Comparison of ENCODE assay signal across 10 cellular contexts in the genomic region with DNA sequence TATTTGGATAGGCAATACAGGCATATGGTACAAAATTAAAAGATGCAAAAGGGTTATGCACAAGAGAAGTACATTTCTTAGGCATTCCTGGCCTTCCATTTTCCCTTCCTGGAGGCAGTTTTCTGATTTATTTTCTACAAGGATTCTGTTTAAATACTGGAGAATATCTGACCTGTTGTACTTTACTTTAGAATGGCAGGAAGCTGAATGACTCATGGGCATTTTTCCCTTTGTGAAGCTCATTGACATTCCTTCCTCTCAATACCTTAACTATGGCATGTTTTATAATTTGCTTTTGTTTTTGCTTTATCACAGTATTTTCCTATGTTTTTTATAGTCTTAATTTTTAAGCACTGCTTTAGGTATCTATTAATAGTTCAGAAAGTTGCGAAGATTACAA.
A peak's percentile ranks its signal among the peaks of the same experiment; 100 is the strongest.
DNase-seq lines count a peak whose midpoint lies in the region; ATAC-seq and TF ChIP-seq lines count a peak whose summit lies in the region.
"Had no signal": no experiment of that assay in that cellular context is flagged by ENCODE, and none has a peak within 500 bp of the region (broad histone marks: within the 10 kb centered on the region; RNA-seq: fewer than 3 reads in every experiment).

No MANE protein-coding gene starts in this region.

- peak overlapping the region; percentile 43; the same call in 1 of the 2 replicates for H3K27ac ChIP-seq in HCT116 (ENCODE audit: low read depth, low read length)
- H3K27ac ChIP-seq: transverse colon had no signal

- intact Hi-C loops in HCT116 (cut with micrococcal nuclease): loop anchor here (10.0 kb wide), 1 partner anchor 130 kb away; no protein-coding TSS in a partner anchor

- no peaks in the 10 kb centered on the region for H3K9me2 ChIP-seq in HCT116 (ENCODE audit: insufficient read depth)

- POLR2A ChIA-PET in HCT116 (lab: Charles Lee): interaction anchor here (0.7 kb wide), 2 partner anchors 14 to 80 kb away, joined by 3 to 5 read pairs; no protein-coding TSS in a partner anchor

- H3K4me2 ChIP-seq in HCT116 (ENCODE audit: low read length): peak overlapping the region; percentile 69
- peak overlapping the region; percentile 35 for H3K4me2 ChIP-seq in skeletal muscle satellite cell (ENCODE audit: low read length)

- H2AFZ ChIP-seq in HCT116 (ENCODE audit: low read depth, low read length, poor library complexity, severe bottlenecking): no peak overlapping the region

- H3K4me1 ChIP-seq in HCT116 (ENCODE audit: control insufficient read depth in 1 of 2, insufficient read depth in 2 of 2, low read length in 2 of 2) (peaks cover 17 to 32% of the 10 kb centered on the region in 2 experiments), skeletal muscle satellite cell (ENCODE audit: control insufficient read depth, insufficient read depth, low read length) (peaks cover 33% of the 10 kb centered on the region)

- RAD21 ChIA-PET in HCT116 (lab: Charles Lee; ENCODE audit: low non-redundant PET in 1 of 2, low total read pairs in 2 of 2, uncharacterized antibody in 2 of 2, unreplicated experiment in 2 of 2): interaction anchor here in 1 of 2 experiments (0.6 kb wide), 1 partner anchor 13 kb away, joined by 3 read pairs; no protein-coding TSS in a partner anchor

- BruUV-seq in HCT116 (replicated peaks; lab: Mats Ljungman, UMichigan): no TSS peak

- H3K9me3 ChIP-seq in HCT116 (ENCODE audit: control insufficient read depth in 1 of 2, insufficient read depth in 1 of 2, low read depth in 1 of 2, low read length in 2 of 2): peaks cover 5% of the 10 kb centered on the region in 2 experiments; a peak in 2 of 4 replicates
- H3K9me3 ChIP-seq in skeletal muscle satellite cell (replicated peaks; ENCODE audit: low read length): no peaks in the 10 kb centered on the region
- H3K9me3 ChIP-seq: transverse colon had no signal

- H3K9ac ChIP-seq in HCT116 (ENCODE audit: low read length) (peak overlapping the region; percentile 26; the same call in 1 of the 2 replicates), skeletal muscle satellite cell (ENCODE audit: low read depth, low read length) (no peak overlapping the region)

- no peak for DNase-seq in HCT116 (ENCODE audit: low read depth, low spot score)
- peak; percentile 50 for DNase-seq in SW480 (ENCODE audit: low spot score)
- peak; percentile 26 for DNase-seq in hepatic stellate cell (ENCODE audit: low spot score)
- no peak for DNase-seq in DMS114 treated with DMSO at 0.1 percent for 48 hours (lab: John Stamatoyannopoulos, UW; ENCODE audit: unreplicated experiment)
- no peak for DNase-seq in stimulated activated CD4-positive, alpha-beta T cell treated with anti-CD3 and anti-CD28 coated beads, Interleukin-15, amount 100 ng/mL, for 24 hours
- DNase-seq: DMS153, NCI-H2107, transverse colon had no signal

- TF ChIP-seq RAD21 in HCT116 (IDR thresholded peaks at IDR 0.05; ENCODE audit: low read depth): no peak

- peak overlapping the region in 1 of 2 experiments; percentile 38; a peak in 2 of 4 replicates for H3K4me3 ChIP-seq in HCT116 (replicated peaks in 1 of 2; ENCODE audit: low read depth in 1 of 2, low read length in 2 of 2)
- no peak overlapping the region for H3K4me3 ChIP-seq in skeletal muscle satellite cell (ENCODE audit: low read length)
- H3K4me3 ChIP-seq: transverse colon had no signal

- no peak for TF ChIP-seq POLR2A in HCT116 (IDR thresholded peaks at IDR 0.05; ENCODE audit: borderline replicate concordance, extremely low read depth, insufficient read depth, insufficient read length)

- peaks cover 13% of the 10 kb centered on the region; the same call in 1 of the 2 replicates for H4K20me1 ChIP-seq in HCT116 (ENCODE audit: insufficient read depth)

- peaks cover 95% of the 10 kb centered on the region for H3K79me2 ChIP-seq in HCT116 (ENCODE audit: insufficient read depth, low read length)

- H3K27me3 ChIP-seq in HCT116 (ENCODE audit: insufficient read depth, low read length) (no peaks in the 10 kb centered on the region), skeletal muscle satellite cell (ENCODE audit: control insufficient read depth, insufficient read depth, low read length) (no peaks in the 10 kb centered on the region)
- H3K27me3 ChIP-seq: transverse colon had no signal

- CTCF ChIA-PET in HCT116 (lab: Charles Lee): interaction anchor here (0.7 kb wide), 1 partner anchor 131 kb away, joined by 4 read pairs; no protein-coding TSS in a partner anchor

- H3K36me3 ChIP-seq in HCT116 (ENCODE audit: control insufficient read depth in 1 of 2, insufficient read depth in 2 of 2, low read length in 2 of 2) (no peaks in the 10 kb centered on the region), skeletal muscle satellite cell (ENCODE audit: insufficient read depth, low read length) (no peaks in the 10 kb centered on the region)
- H3K36me3 ChIP-seq: transverse colon had no signal

- no peak for TF ChIP-seq CTCF in HCT116 (IDR thresholded peaks at IDR 0.05 in 2 of 3, conservative IDR thresholded peaks at IDR 0.05 in 1 of 3; ENCODE audit: borderline replicate concordance in 1 of 3, insufficient read depth in 1 of 3, low read depth in 2 of 3, low read length in 2 of 3)

- ATAC-seq in HCT116 (peak; percentile 66), GM19324 (IDR thresholded peaks at IDR 0.05; ENCODE audit: low FRiP score, unreplicated experiment) (no peak)

TF ChIP-seq in HCT116, 20 proteins besides CTCF, POLR2A, EP300 and RAD21:
- TF ChIP-seq JUND (IDR thresholded peaks at IDR 0.05) (peak; percentile 31; the same call in 1 of the 2 replicates), FOSL1 (IDR thresholded peaks at IDR 0.05; ENCODE audit: low read depth) (no peak)

Comparison
In these comparisons a context has a peak if more than half of its experiments do, and no peak if none do; other contexts are left out.
1. DNase-seq: peak in SW480 (single experiment) and hepatic stellate cell (single experiment); none in HCT116 (single experiment), DMS114 treated with DMSO at 0.1 percent for 48 hours (single experiment) and stimulated activated CD4-positive, alpha-beta T cell treated with anti-CD3 and anti-CD28 coated beads, Interleukin-15, amount 100 ng/mL, for 24 hours (single experiment).